23 cellular contexts compared by ENCODE assay signal in genomic region chr10:32646535-32646934, GRCh38.
"Had no signal": no experiment of that assay in that cellular context is flagged by ENCODE, and none has a peak within 500 bp of the region (broad histone marks: within the 10 kb centered on the region; RNA-seq: fewer than 3 reads in every experiment).

No MANE protein-coding gene starts in this region.

- H3K27me3 ChIP-seq: ovary, sigmoid colon, spleen, suprapubic skin, tibial artery, upper lobe of right lung, uterus had no signal

- H3K9me3 Mint-ChIP-seq: natural killer cell treated with Interleukin-12 subunit alpha and Interleukin-12 subunit beta and Interleukin-15 and Interleukin-18, amount 100 ng/mL, for 72 hours; stimulated activated effector memory CD8-positive, alpha-beta T cell treated with anti-CD3 and anti-CD28 coated beads, Interleukin-12 subunit alpha, Interleukin-12 subunit beta, amount 100 ng/mL, for 72 hours had no signal

- H3K27ac ChIP-seq: left ventricle myocardium inferior, ovary, sigmoid colon, spleen, suprapubic skin, thoracic aorta, tibial artery, upper lobe of right lung, uterus had no signal

- H3K9me3 ChIP-seq: suprapubic skin, thoracic aorta, upper lobe of right lung had no signal

- H3K36me3 ChIP-seq: ovary, upper lobe of right lung, uterus had no signal

- H3K27ac Mint-ChIP-seq: mesothelial cell of epicardium; naive thymus-derived CD4-positive, alpha-beta T cell; natural killer cell treated with Interleukin-12 subunit alpha and Interleukin-12 subunit beta and Interleukin-15 and Interleukin-18, amount 100 ng/mL, for 72 hours; progenitor cell of endocrine pancreas; stimulated activated effector memory CD8-positive, alpha-beta T cell treated with anti-CD3 and anti-CD28 coated beads, Interleukin-12 subunit alpha, Interleukin-12 subunit beta, amount 100 ng/mL, for 72 hours; stimulated activated naive CD8-positive, alpha-beta T cell treated with anti-CD3 and anti-CD28 coated beads, Interleukin-15, Interleukin-2, amounts not matched to agents 100 ng/mL and 50 ng/mL, for 24 hours had no signal

- H3K4me1 ChIP-seq: left ventricle myocardium inferior, sigmoid colon, spleen, suprapubic skin, tibial artery, upper lobe of right lung, uterus had no signal

- H3K4me3 ChIP-seq: left ventricle myocardium inferior, lung, ovary, sigmoid colon, spleen, suprapubic skin, thoracic aorta, tibial artery, upper lobe of right lung, uterus had no signal

- H3K27me3 Mint-ChIP-seq: naive thymus-derived CD4-positive, alpha-beta T cell; natural killer cell treated with Interleukin-12 subunit alpha and Interleukin-12 subunit beta and Interleukin-15 and Interleukin-18, amount 100 ng/mL, for 72 hours; progenitor cell of endocrine pancreas; stimulated activated naive CD8-positive, alpha-beta T cell treated with anti-CD3 and anti-CD28 coated beads, Interleukin-15, Interleukin-2, amounts not matched to agents 100 ng/mL and 50 ng/mL, for 24 hours had no signal

- DNase-seq: islet precursor cell; left ventricle myocardium inferior; mesendoderm; naive thymus-derived CD4-positive, alpha-beta T cell; ovary; right cardiac atrium; sigmoid colon; small intestine; spleen; stimulated activated CD4-positive, alpha-beta T cell treated with anti-CD3 and anti-CD28 coated beads, Interleukin-4, amount 100 ng/mL, for 24 hours; stimulated activated naive CD4-positive, alpha-beta T cell; tibial artery; trophoblast cell; upper lobe of right lung; uterus had no signal

- H3K4me3 Mint-ChIP-seq: mesothelial cell of epicardium; naive thymus-derived CD4-positive, alpha-beta T cell; natural killer cell treated with Interleukin-12 subunit alpha and Interleukin-12 subunit beta and Interleukin-15 and Interleukin-18, amount 100 ng/mL, for 72 hours; stimulated activated effector memory CD8-positive, alpha-beta T cell treated with anti-CD3 and anti-CD28 coated beads, Interleukin-12 subunit alpha, Interleukin-12 subunit beta, amount 100 ng/mL, for 72 hours; stimulated activated naive CD8-positive, alpha-beta T cell treated with anti-CD3 and anti-CD28 coated beads, Interleukin-15, Interleukin-2, amounts not matched to agents 100 ng/mL and 50 ng/mL, for 24 hours had no signal

- H3K36me3 Mint-ChIP-seq: stimulated activated effector memory CD8-positive, alpha-beta T cell treated with anti-CD3 and anti-CD28 coated beads, Interleukin-12 subunit alpha, Interleukin-12 subunit beta, amount 100 ng/mL, for 72 hours had no signal

- ATAC-seq: naive thymus-derived CD4-positive, alpha-beta T cell; natural killer cell treated with Interleukin-12 subunit alpha and Interleukin-12 subunit beta and Interleukin-15 and Interleukin-18, amount 100 ng/mL, for 72 hours; right cardiac atrium; stimulated activated effector memory CD8-positive, alpha-beta T cell treated with anti-CD3 and anti-CD28 coated beads, Interleukin-12 subunit alpha, Interleukin-12 subunit beta, amount 100 ng/mL, for 72 hours; upper lobe of right lung had no signal
